8 cellular contexts compared by ENCODE assay signal in genomic region chr3:134250717-134251220, GRCh38. TPM values are rescaled to one million over a fixed set of nuclear protein-coding genes. Genes with fewer than 3 reads are reported as not detected.
DNase-seq lines count a peak whose midpoint lies in the region; ATAC-seq, FAIRE-seq and TF ChIP-seq lines count a peak whose summit lies in the region.

RYK (minus strand) TSS chr3:134250859; CDS start chr3:134250654, 205 bp downstream.

- H3K27me3 ChIP-seq in pancreas: no peaks in the 10 kb centered on the region
- H3K27me3 ChIP-seq in thyroid gland: no peaks in the 10 kb centered on the region

- ATAC-seq in pancreas: peak; percentile 93 to 96 (median 94)

- H3K27ac Mint-ChIP-seq in HFFc6: peak within 1 kb of the TSS; percentile 89
- peak within 1 kb of the TSS; percentile 93 for H3K27ac Mint-ChIP-seq in activated naive CD8-positive, alpha-beta T cell treated with anti-CD3 and anti-CD28 coated beads for 36 hours

- H3K4me1 Mint-ChIP-seq in HFFc6 (ENCODE audit: low read depth): peaks cover 40% of the 10 kb centered on the region
- H3K4me1 Mint-ChIP-seq in activated naive CD8-positive, alpha-beta T cell treated with anti-CD3 and anti-CD28 coated beads for 36 hours: peaks cover 58% of the 10 kb centered on the region

- H3K36me3 ChIP-seq in pancreas (no peaks in the 10 kb centered on the region), thyroid gland (no peaks in the 10 kb centered on the region)

- 0 to 1% methylated on average over 56 to 59 of the region's 59 CpGs for WGBS in pancreas, 2 donors
- WGBS in thyroid gland, 2 donors: 0 to 1% methylated on average over 17 to 22 of the region's 59 CpGs

- H3K9me3 ChIP-seq in pancreas (no peaks in the 10 kb centered on the region), thyroid gland (no peaks in the 10 kb centered on the region)

- H3K27me3 Mint-ChIP-seq in HFFc6 (ENCODE audit: insufficient read depth): peaks cover 3% of the 10 kb centered on the region
- peaks cover 11% of the 10 kb centered on the region for H3K27me3 Mint-ChIP-seq in activated naive CD8-positive, alpha-beta T cell treated with anti-CD3 and anti-CD28 coated beads for 36 hours

- peaks cover 6% of the 10 kb centered on the region for H3K36me3 Mint-ChIP-seq in HFFc6 (ENCODE audit: low read depth)
- peaks cover 19% of the 10 kb centered on the region for H3K36me3 Mint-ChIP-seq in activated naive CD8-positive, alpha-beta T cell treated with anti-CD3 and anti-CD28 coated beads for 36 hours

- intact Hi-C loops in head of caudate nucleus (cut with DNase I): no loop called here
- intact Hi-C loops in pancreas (cut with DNase I): no loop called here
- intact Hi-C loops in thyroid gland (cut with DNase I): no loop called here

- peak within 1 kb of the TSS; percentile 84 for H3K4me3 ChIP-seq in GM08714 (ENCODE audit: low read length)
- H3K4me3 ChIP-seq in NB4 (ENCODE audit: low read depth, low read length): peak within 1 kb of the TSS; percentile 62
- H3K4me3 ChIP-seq in pancreas: peak within 1 kb of the TSS; percentile 31 to 87 (median 72)
- peak within 1 kb of the TSS; percentile 49 to 90 (median 70) for H3K4me3 ChIP-seq in thyroid gland (replicated peaks in 1 of 3)

- no peak for TF ChIP-seq CTCF in HFFc6 (IDR thresholded peaks at IDR 0.05)
- TF ChIP-seq CTCF in NB4 (IDR thresholded peaks at IDR 0.05; ENCODE audit: low read depth, low read length): no peak
- no peak for TF ChIP-seq CTCF in pancreas (IDR thresholded peaks at IDR 0.05)
- TF ChIP-seq CTCF in thyroid gland (IDR thresholded peaks at IDR 0.05): no peak

- no peak for FAIRE-seq in pancreas (lab: Jason Lieb, UNC)

- no peaks in the 10 kb centered on the region for H3K9me3 Mint-ChIP-seq in HFFc6
- H3K9me3 Mint-ChIP-seq in activated naive CD8-positive, alpha-beta T cell treated with anti-CD3 and anti-CD28 coated beads for 36 hours: peaks cover 6% of the 10 kb centered on the region

- peak; percentile 41 for DNase-seq in HFFc6
- DNase-seq in NB4 (ENCODE audit: low read depth): peak; percentile 89
- peak; percentile 46 for DNase-seq in SKM-1 (lab: John Stamatoyannopoulos, UW; ENCODE audit: unreplicated experiment)
- peak; percentile 85 for DNase-seq in activated naive CD8-positive, alpha-beta T cell treated with anti-CD3 and anti-CD28 coated beads for 36 hours
- peak; percentile 50 to 91 (median 80) for DNase-seq in head of caudate nucleus
- peak; percentile 74 to 91 (median 82) for DNase-seq in pancreas
- DNase-seq in thyroid gland: peak; percentile 82 to 84

- TF ChIP-seq POLR2A in NB4 (IDR thresholded peaks at IDR 0.05; ENCODE audit: extremely low read depth, insufficient read length): peak; percentile 79
- peak; percentile 40 to 87 for TF ChIP-seq POLR2A in thyroid gland (IDR thresholded peaks at IDR 0.05)

- H3K4me1 ChIP-seq in pancreas (peaks cover 0 to 10% (median 8%) of the 10 kb centered on the region in 3 donors), thyroid gland (peaks cover 15 to 18% of the 10 kb centered on the region in 2 donors)

- H3K27ac ChIP-seq in pancreas (peak within 1 kb of the TSS; percentile 75 to 91 (median 84)), thyroid gland (peak within 1 kb of the TSS; percentile 88 to 94 (median 89))

- peak within 1 kb of the TSS; percentile 97 for H3K4me3 Mint-ChIP-seq in HFFc6
- peak within 1 kb of the TSS; percentile 89 for H3K4me3 Mint-ChIP-seq in activated naive CD8-positive, alpha-beta T cell treated with anti-CD3 and anti-CD28 coated beads for 36 hours

RNA-seq across cellular contexts. Expression of gene RYK, which starts in this region (rescaled TPM):
- total RNA-seq in HFFc6 (2021; fragmentation: NEBNext Ultra II Directional; extraction: Animal tissue kit (Norgen Biotek cat#: 25700)): 10 to 100 TPM; 46.0 to 54.2 (median 49.9) TPM
- 10 to 100 TPM; 18.7 to 21.0 TPM for total RNA-seq in activated naive CD8-positive, alpha-beta T cell treated with anti-CD3 and anti-CD28 coated beads for 36 hours
- 10 to 100 TPM; 14.9 to 31.9 (median 20.5) TPM for total RNA-seq in pancreas
- polyA plus RNA-seq in pancreas: 10 to 100 TPM; 13.8 to 22.8 TPM
- 100 to 1,000 TPM in 2 of 4 donors, 10 to 100 TPM in 2; 95.2 to 168 (median 108) TPM for total RNA-seq in thyroid gland

Comparison
In these comparisons a context has a peak if more than half of its experiments do, and no peak if none do; other contexts are left out.
1. Peak in every context shown above with its lines: DNase-seq, ATAC-seq, H3K4me3 ChIP-seq and H3K27ac ChIP-seq.